26 cellular contexts compared by ENCODE assay signal in the genomic region with DNA sequence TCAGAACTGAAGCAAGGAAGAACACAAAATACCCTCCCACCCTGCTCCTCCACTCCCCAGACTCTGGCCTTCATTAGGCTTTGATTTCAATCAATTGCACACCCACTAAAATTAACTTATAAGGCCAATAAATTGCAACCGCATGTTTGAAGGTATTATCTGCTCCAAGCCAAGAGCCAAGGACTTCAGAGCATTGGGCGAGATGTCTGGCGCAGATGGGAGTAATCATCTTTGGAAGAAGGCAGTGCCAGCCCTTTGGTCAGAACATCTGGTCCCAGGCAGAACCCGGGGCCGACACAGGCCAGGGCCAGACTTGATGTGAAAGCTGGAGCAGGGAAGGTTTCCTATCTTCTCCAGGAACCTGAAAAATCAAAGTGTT. TPM values are rescaled to one million over a fixed set of nuclear protein-coding genes. Genes with fewer than 3 reads are reported as not detected.
DNase-seq lines count a peak whose midpoint lies in the region; ATAC-seq and TF ChIP-seq lines count a peak whose summit lies in the region.
"Had no signal": no experiment of that assay in that cellular context is flagged by ENCODE, and none has a peak within 500 bp of the region (broad histone marks: within the 10 kb centered on the region; RNA-seq: fewer than 3 reads in every experiment).

No MANE protein-coding gene starts in this region.

- no peak for ATAC-seq in GM21576 (IDR thresholded peaks at IDR 0.05; ENCODE audit: unreplicated experiment)
- no peak for ATAC-seq in activated CD8-positive, alpha-beta T cell treated with anti-CD3 and anti-CD28 coated beads for 36 hours
- ATAC-seq: left lobe of liver; naive thymus-derived CD8-positive, alpha-beta T cell had no signal

- no peaks in the 10 kb centered on the region for H3K4me1 Mint-ChIP-seq in endothelial cell (ENCODE audit: unreplicated experiment)
- H3K4me1 Mint-ChIP-seq in neural crest cell, result peaks cover 2% of the 10 kb centered on the region
- H3K4me1 Mint-ChIP-seq in activated CD8-positive, alpha-beta T cell treated with anti-CD3 and anti-CD28 coated beads for 36 hours (ENCODE audit: low read depth), result peaks cover 27% of the 10 kb centered on the region

- H3K27ac Mint-ChIP-seq in endothelial cell (ENCODE audit: unreplicated experiment) (peak overlapping the region; percentile 42), neural crest cell (ENCODE audit: unreplicated experiment) (peak overlapping the region; percentile 35)
- H3K27ac Mint-ChIP-seq in activated CD8-positive, alpha-beta T cell treated with anti-CD3 and anti-CD28 coated beads for 36 hours, result no peak overlapping the region
- H3K27ac Mint-ChIP-seq: T-helper 1 cell treated with Interleukin-12 subunit alpha and Interleukin-12 subunit beta and Interleukin-4 antibody, amounts not matched to agents 30 μg/mL and 1 μg/mL, for 36 hours had no signal

- CTCF ChIA-PET in activated CD8-positive, alpha-beta T cell treated with anti-CD3 and anti-CD28 coated beads for 36 hours (lab: Charles Lee), result interaction anchor here (1.2 to 1.7 kb wide), 2 partner anchors 9 to 210 kb away, joined by 3 to 5 read pairs; no protein-coding TSS in a partner anchor

- DNase-seq in AG20443 (ENCODE audit: low spot score) (peak; percentile 62), RPMI7951 (ENCODE audit: low read depth) (peak; percentile 64), endothelial cell (ENCODE audit: low spot score) (no peak), neural crest cell (ENCODE audit: low read depth, low spot score) (no peak), HK-2 (ENCODE audit: unreplicated experiment) (no peak), GM13976 (ENCODE audit: low spot score) (no peak)
- DNase-seq in activated CD8-positive, alpha-beta T cell treated with anti-CD3 and anti-CD28 coated beads for 36 hours, result no peak
- DNase-seq: activated CD4-positive, alpha-beta T cell treated with anti-CD3 and anti-CD28 coated beads for 4 hours; activated naive CD4-positive, alpha-beta T cell treated with anti-CD3 and anti-CD28 coated beads, Interleukin-2, amount 50 U/mL, for 16 hours; CD4-positive, alpha-beta memory T cell; foreskin melanocyte; GOT3; immature natural killer cell; KBM-7; naive thymus-derived CD8-positive, alpha-beta T cell; NCI-H1436; NCI-H2107; ovary; stimulated activated CD4-positive, alpha-beta T cell treated with anti-CD3 and anti-CD28 coated beads, Interleukin-12 subunit alpha, Interleukin-12 subunit beta, amount 100 ng/mL, for 4 hours; stimulated activated CD4-positive, alpha-beta T cell treated with anti-CD3 and anti-CD28 coated beads, Interleukin-4, amount 100 ng/mL, for 24 hours; stimulated activated naive CD4-positive, alpha-beta T cell treated with Interleukin-2 at 50 U/mL for 16 hours; thyroid gland had no signal

- H3K27me3 Mint-ChIP-seq in endothelial cell (ENCODE audit: unreplicated experiment) (peaks cover 4% of the 10 kb centered on the region), neural crest cell (ENCODE audit: low read depth) (no peaks in the 10 kb centered on the region)
- no peaks in the 10 kb centered on the region for H3K27me3 Mint-ChIP-seq in activated CD8-positive, alpha-beta T cell treated with anti-CD3 and anti-CD28 coated beads for 36 hours
- H3K27me3 Mint-ChIP-seq: CD4-positive, alpha-beta memory T cell; central memory CD8-positive, alpha-beta T cell; naive thymus-derived CD8-positive, alpha-beta T cell had no signal

- H3K36me3 Mint-ChIP-seq in endothelial cell (ENCODE audit: low read depth, unreplicated experiment), result peaks cover 22% of the 10 kb centered on the region
- H3K36me3 Mint-ChIP-seq in neural crest cell (ENCODE audit: low read depth), result peaks cover 6% of the 10 kb centered on the region
- H3K36me3 Mint-ChIP-seq in activated CD8-positive, alpha-beta T cell treated with anti-CD3 and anti-CD28 coated beads for 36 hours (ENCODE audit: low read depth), result peaks cover 12% of the 10 kb centered on the region

- POLR2A ChIA-PET in activated CD8-positive, alpha-beta T cell treated with anti-CD3 and anti-CD28 coated beads for 36 hours (lab: Charles Lee), result interaction anchor here (0.5 kb wide), 1 partner anchor 13 kb away, joined by 3 read pairs; no protein-coding TSS in a partner anchor

- intact Hi-C loops in activated CD8-positive, alpha-beta T cell treated with anti-CD3 and anti-CD28 coated beads for 36 hours (cut with micrococcal nuclease), result no loop called here

- no peak for TF ChIP-seq CTCF in endothelial cell (IDR thresholded peaks at IDR 0.05; ENCODE audit: unreplicated experiment)
- TF ChIP-seq CTCF in neural crest cell (conservative IDR thresholded peaks at IDR 0.05), result no peak
- no peak for TF ChIP-seq CTCF in activated CD8-positive, alpha-beta T cell treated with anti-CD3 and anti-CD28 coated beads for 36 hours (IDR thresholded peaks at IDR 0.05)
- no peak for TF ChIP-seq CTCF in GM13976 (IDR thresholded peaks at IDR 0.05; ENCODE audit: borderline replicate concordance, control extremely low read depth, extremely low read depth, insufficient read depth, missing control alignments)

- H3K9me3 Mint-ChIP-seq in endothelial cell (ENCODE audit: unreplicated experiment), result no peaks in the 10 kb centered on the region
- no peaks in the 10 kb centered on the region for H3K9me3 Mint-ChIP-seq in neural crest cell
- H3K9me3 Mint-ChIP-seq in activated CD8-positive, alpha-beta T cell treated with anti-CD3 and anti-CD28 coated beads for 36 hours, result no peaks in the 10 kb centered on the region
- H3K9me3 Mint-ChIP-seq: CD4-positive, alpha-beta memory T cell; central memory CD8-positive, alpha-beta T cell; immature natural killer cell; naive thymus-derived CD8-positive, alpha-beta T cell; T-helper 1 cell treated with Interleukin-12 subunit alpha and Interleukin-12 subunit beta and Interleukin-4 antibody, amounts not matched to agents 30 μg/mL and 1 μg/mL, for 36 hours had no signal

- H3K4me3 Mint-ChIP-seq in endothelial cell (ENCODE audit: unreplicated experiment) (no peak overlapping the region), neural crest cell (no peak overlapping the region)
- no peak overlapping the region for H3K4me3 Mint-ChIP-seq in activated CD8-positive, alpha-beta T cell treated with anti-CD3 and anti-CD28 coated beads for 36 hours
- H3K4me3 Mint-ChIP-seq: CD4-positive, alpha-beta memory T cell; central memory CD8-positive, alpha-beta T cell; immature natural killer cell; naive thymus-derived CD8-positive, alpha-beta T cell; T-helper 1 cell treated with Interleukin-12 subunit alpha and Interleukin-12 subunit beta and Interleukin-4 antibody, amounts not matched to agents 30 μg/mL and 1 μg/mL, for 36 hours had no signal

- in situ Hi-C loops in GM13976 (cut with MboI; ENCODE audit: low sequenced_read_pairs, unreplicated experiment), result no loop called here

RNA-seq across cellular contexts. Expression of a gene that starts 60.0 kb away (rescaled TPM):
- 15.4 and 18.4 TPM in 2 replicates for total RNA-seq in RPMI7951 (2014; rRNA removed; shearing (Covaris generic))
- total RNA-seq in endothelial cell (ENCODE audit: unreplicated experiment) (22.6 TPM), neural crest cell (27.4 and 32.3 TPM in 2 replicates)
- 1 to 10 TPM; 3.6 TPM for total RNA-seq in activated CD8-positive, alpha-beta T cell treated with anti-CD3 and anti-CD28 coated beads for 36 hours

Comparison
In these comparisons a context has a peak if more than half of its experiments do, and no peak if none do; other contexts are left out.
1. DNase-seq: peak in AG20443 (single experiment) and RPMI7951 (single experiment); none in endothelial cell (single experiment), neural crest cell (single experiment), activated CD8-positive, alpha-beta T cell treated with anti-CD3 and anti-CD28 coated beads for 36 hours (single experiment), HK-2 (single experiment) and GM13976 (single experiment).